Comparison of ENCODE assay signal across 11 cellular contexts in the genomic region with DNA sequence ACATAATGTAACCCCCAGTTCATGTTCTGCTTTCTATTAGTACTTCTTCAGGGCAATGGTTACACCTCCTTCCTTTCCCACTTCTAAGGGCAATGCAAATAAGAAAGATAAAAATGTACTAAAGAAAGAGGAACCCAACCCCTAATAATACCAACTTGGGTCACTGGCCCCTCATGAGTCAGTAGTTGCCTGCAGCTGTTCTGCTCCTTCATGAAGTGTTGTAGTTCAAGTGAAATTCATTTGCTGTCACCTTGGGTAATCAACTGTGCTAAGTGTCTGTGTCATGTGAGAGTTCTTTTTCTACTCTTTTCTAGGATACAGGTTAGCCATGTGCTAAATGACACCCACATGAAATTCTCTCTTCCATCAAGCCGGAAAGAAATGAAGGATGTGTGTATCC.
A peak's percentile ranks its signal among the peaks of the same experiment; 100 is the strongest.
DNase-seq lines count a peak whose midpoint lies in the region; ATAC-seq lines count a peak whose summit lies in the region.
"Had no signal": no experiment of that assay in that cellular context is flagged by ENCODE, and none has a peak within 500 bp of the region (broad histone marks: within the 10 kb centered on the region; RNA-seq: fewer than 3 reads in every experiment).

No MANE protein-coding gene starts in this region.

- DNase-seq in left lobe of liver (ENCODE audit: low spot score) (no peak), retina (no peak), posterior cingulate gyrus (no peak), DMS153 (lab: John Stamatoyannopoulos, UW) (no peak)
- DNase-seq in activated naive CD4-positive, alpha-beta T cell treated with Interleukin-2 at 50 U/mL for 16 hours = no peak
- DNase-seq: brain microvascular endothelial cell; NCI-H1105 treated with DMSO at 0.1 percent for 48 hours; stimulated activated CD4-positive, alpha-beta T cell treated with anti-CD3 and anti-CD28 coated beads, Interleukin-12 subunit alpha, Interleukin-12 subunit beta, amount 100 ng/mL, for 4 hours had no signal

- intact Hi-C loops in posterior cingulate gyrus (cut with DNase I) = no loop called here

- peak; percentile 90 for ATAC-seq in GM18511 (IDR thresholded peaks at IDR 0.05; ENCODE audit: unreplicated experiment)
- ATAC-seq in GM21723 (IDR thresholded peaks at IDR 0.05; ENCODE audit: unreplicated experiment) = peak; percentile 87
- ATAC-seq in HG03521 (IDR thresholded peaks at IDR 0.05; ENCODE audit: unreplicated experiment) = peak; percentile 89
- ATAC-seq in left lobe of liver = peak; percentile 19

Comparison
In these comparisons a context has a peak if more than half of its experiments do, and no peak if none do; other contexts are left out.
1. ATAC-seq: peak in every context shown above with its lines; median percentile 90 in GM18511; 89 in HG03521; 87 in GM21723; 19 in left lobe of liver.